Comparison of ENCODE assay signal across 13 cellular contexts in the genomic region with DNA sequence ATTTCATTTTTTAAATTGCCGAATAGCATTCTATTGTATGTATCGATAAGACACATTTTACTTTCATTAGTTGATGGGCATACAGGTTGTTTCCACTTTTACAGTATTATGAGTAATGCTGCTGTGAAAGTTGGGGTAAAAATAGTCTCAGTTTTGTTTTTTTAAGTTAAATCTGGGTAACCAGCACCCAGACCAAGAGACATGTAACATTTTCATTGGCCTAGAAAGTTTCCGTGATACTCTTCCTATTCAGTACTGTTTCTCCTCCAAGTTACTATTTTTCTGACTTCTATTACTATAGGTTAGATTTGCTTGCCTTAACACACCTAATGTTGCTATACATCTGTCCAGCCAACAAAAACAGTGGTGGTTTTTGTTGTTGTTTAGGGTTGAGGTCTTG. TPM values are rescaled to one million over a fixed set of nuclear protein-coding genes. Genes with fewer than 3 reads are reported as not detected.
A peak's percentile ranks its signal among the peaks of the same experiment; 100 is the strongest.
DNase-seq lines count a peak whose midpoint lies in the region; ATAC-seq and TF ChIP-seq lines count a peak whose summit lies in the region.
"Had no signal": no experiment of that assay in that cellular context is flagged by ENCODE, and none has a peak within 500 bp of the region (broad histone marks: within the 10 kb centered on the region; RNA-seq: fewer than 3 reads in every experiment).

No MANE protein-coding gene starts in this region.

- BruUV-seq in Caco-2 (replicated peaks; lab: Mats Ljungman, UMichigan): no TSS peak

- peaks cover 7% of the 10 kb centered on the region for H3K4me1 Mint-ChIP-seq in Caco-2 (ENCODE audit: low read depth, unreplicated experiment)
- peaks cover 58% of the 10 kb centered on the region for H3K4me1 Mint-ChIP-seq in activated naive CD8-positive, alpha-beta T cell (ENCODE audit: low read depth)

- H3K4me3 Mint-ChIP-seq in Caco-2 (ENCODE audit: unreplicated experiment): peak overlapping the region; percentile 4
- H3K4me3 Mint-ChIP-seq in activated naive CD8-positive, alpha-beta T cell: peak overlapping the region; percentile 79

- no peaks in the 10 kb centered on the region for H3K27me3 ChIP-seq in Caco-2 (replicated peaks; ENCODE audit: control insufficient read depth, insufficient read depth, low read length)
- H3K27me3 ChIP-seq: transverse colon had no signal

- peaks cover 63% of the 10 kb centered on the region for H3K36me3 Mint-ChIP-seq in Caco-2 (ENCODE audit: insufficient read depth, unreplicated experiment)
- peaks cover 11% of the 10 kb centered on the region for H3K36me3 Mint-ChIP-seq in activated naive CD8-positive, alpha-beta T cell

- H3K4me1 ChIP-seq in Caco-2: peaks cover 18% of the 10 kb centered on the region; the same call in 1 of the 2 replicates

- TF ChIP-seq CTCF in Caco-2 (IDR thresholded peaks at IDR 0.05; ENCODE audit: insufficient read depth in 1 of 2, low read depth in 1 of 2, low read length in 1 of 2, severe bottlenecking in 1 of 2, unreplicated experiment in 1 of 2): no peak

- POLR2A ChIA-PET in Caco-2 (lab: Charles Lee): no interaction called here

- CTCF ChIA-PET in Caco-2 (lab: Charles Lee): no interaction called here

- H3K27me3 Mint-ChIP-seq in Caco-2 (ENCODE audit: insufficient read depth, unreplicated experiment): no peaks in the 10 kb centered on the region
- no peaks in the 10 kb centered on the region for H3K27me3 Mint-ChIP-seq in activated naive CD8-positive, alpha-beta T cell

- no peaks in the 10 kb centered on the region for H3K9me3 Mint-ChIP-seq in Caco-2 (ENCODE audit: unreplicated experiment)
- H3K9me3 Mint-ChIP-seq in activated naive CD8-positive, alpha-beta T cell (ENCODE audit: low read depth): no peaks in the 10 kb centered on the region

- H3K27ac Mint-ChIP-seq in Caco-2 (ENCODE audit: unreplicated experiment): peak overlapping the region; percentile 2
- peak overlapping the region; percentile 86 for H3K27ac Mint-ChIP-seq in activated naive CD8-positive, alpha-beta T cell

- intact Hi-C loops in Caco-2 (cut with micrococcal nuclease; ENCODE audit: unreplicated experiment): no loop called here

- no peaks in the 10 kb centered on the region for H3K36me3 ChIP-seq in Caco-2 (ENCODE audit: control insufficient read depth, insufficient read depth, low read length)
- H3K36me3 ChIP-seq: lower lobe of right lung, transverse colon had no signal

- ATAC-seq in GM18870 (IDR thresholded peaks at IDR 0.05; ENCODE audit: unreplicated experiment) (peak; percentile 44), HG02981 (IDR thresholded peaks at IDR 0.05; ENCODE audit: unreplicated experiment) (peak; percentile 47), HG02588 (IDR thresholded peaks at IDR 0.05; ENCODE audit: unreplicated experiment) (no peak)
- ATAC-seq: lower lobe of right lung had no signal

- H3K9me3 ChIP-seq in Caco-2: no peaks in the 10 kb centered on the region
- H3K9me3 ChIP-seq: lower lobe of right lung, transverse colon had no signal

- no peak overlapping the region for H3K4me3 ChIP-seq in Caco-2 (ENCODE audit: low read depth, low read length)
- H3K4me3 ChIP-seq: lower lobe of right lung, transverse colon had no signal

- DNase-seq in Caco-2: no peak
- no peak for DNase-seq in NCI-H748 (lab: John Stamatoyannopoulos, UW; ENCODE audit: unreplicated experiment)
- DNase-seq in NCI-H2227 (lab: John Stamatoyannopoulos, UW; ENCODE audit: unreplicated experiment): no peak
- DNase-seq in mesenteric fat pad (ENCODE audit: low spot score): no peak
- DNase-seq: AML-193; lower lobe of right lung; NCI-H1105; NK-92 treated with Interleukin-12 subunit alpha and Interleukin-12 subunit beta, amount 100 ng/mL, for 24 hours; transverse colon had no signal

RNA-seq across cellular contexts. Expression of a gene that starts 12.3 kb away (rescaled TPM):
- total RNA-seq in Caco-2 (2022) (196 and 199 TPM in 2 replicates), mesenteric fat pad (135 TPM)
